Comparison of ENCODE assay signal across 23 cellular contexts in genomic region chrX:40290519-40290918, GRCh38.
A peak's percentile ranks its signal among the peaks of the same experiment; 100 is the strongest.
DNase-seq lines count a peak whose midpoint lies in the region; ATAC-seq and TF ChIP-seq lines count a peak whose summit lies in the region.
"Had no signal": no experiment of that assay in that cellular context is flagged by ENCODE, and none has a peak within 500 bp of the region (broad histone marks: within the 10 kb centered on the region; RNA-seq: fewer than 3 reads in every experiment).

No MANE protein-coding gene starts in this region.

- ATAC-seq in left ventricle myocardium superior = peak; percentile 48
- ATAC-seq in HG03025 (IDR thresholded peaks at IDR 0.05; ENCODE audit: low FRiP score, unreplicated experiment) = no peak
- ATAC-seq in HG03432 (IDR thresholded peaks at IDR 0.05; ENCODE audit: unreplicated experiment) = no peak

- peak overlapping the region; percentile 19 for H3K27ac ChIP-seq in WERI-Rb-1
- H3K27ac ChIP-seq: 22Rv1, BLaER1 had no signal

- H3K9me3 Mint-ChIP-seq in glutamatergic neuron (ENCODE audit: unreplicated experiment) = no peaks in the 10 kb centered on the region
- H3K9me3 Mint-ChIP-seq in nephron = peaks cover 15% of the 10 kb centered on the region

- H3K4me3 Mint-ChIP-seq in glutamatergic neuron (ENCODE audit: unreplicated experiment) (no peak overlapping the region), nephron (no peak overlapping the region)
- H3K4me3 Mint-ChIP-seq: CD14-positive monocyte; CD4-positive, alpha-beta memory T cell; CD4-positive, CD25-positive, alpha-beta regulatory T cell; CD8-positive, alpha-beta memory T cell had no signal

- H3K4me1 Mint-ChIP-seq in glutamatergic neuron (ENCODE audit: low read depth, unreplicated experiment) (peaks cover 2% of the 10 kb centered on the region), nephron (peaks cover 9% of the 10 kb centered on the region)
- H3K4me1 Mint-ChIP-seq: CD14-positive monocyte; CD4-positive, alpha-beta memory T cell; CD4-positive, CD25-positive, alpha-beta regulatory T cell; CD8-positive, alpha-beta memory T cell had no signal

- H3K36me3 Mint-ChIP-seq in glutamatergic neuron (ENCODE audit: unreplicated experiment) (no peaks in the 10 kb centered on the region), nephron (ENCODE audit: low read depth) (no peaks in the 10 kb centered on the region)
- H3K36me3 Mint-ChIP-seq: CD14-positive monocyte; CD4-positive, alpha-beta memory T cell; CD4-positive, CD25-positive, alpha-beta regulatory T cell; CD8-positive, alpha-beta memory T cell had no signal

- TF ChIP-seq CTCF in WERI-Rb-1 (IDR thresholded peaks at IDR 0.05; ENCODE audit: low read depth, low read length) (no peak), glutamatergic neuron (IDR thresholded peaks at IDR 0.05; ENCODE audit: partially characterized antibody, unreplicated experiment) (no peak), nephron (IDR thresholded peaks at IDR 0.05; ENCODE audit: unreplicated experiment in 3 of 3) (no peak)

- DNase-seq in left ventricle myocardium superior = peak; percentile 40
- no peak for DNase-seq in cardiac septum (ENCODE audit: low spot score)
- DNase-seq in WERI-Rb-1 = peak; percentile 33
- DNase-seq in glutamatergic neuron = no peak
- DNase-seq in DMS53 treated with DMSO at 0.1 percent for 48 hours (lab: John Stamatoyannopoulos, UW; ENCODE audit: unreplicated experiment) = no peak
- DNase-seq: ACHN; BE2C; C1 segment of cervical spinal cord; CD4-positive, alpha-beta memory T cell; CD4-positive, CD25-positive, alpha-beta regulatory T cell; CD8-positive, alpha-beta memory T cell; COR-L47; DMS 273 treated with DMSO at 0.1 percent for 48 hours; DMS153; DMS53; DMS79 treated with DMSO at 0.1 percent for 48 hours; GF-D8 had no signal

- H3K27me3 Mint-ChIP-seq in glutamatergic neuron (ENCODE audit: unreplicated experiment) (no peaks in the 10 kb centered on the region), nephron (ENCODE audit: low read depth) (peaks cover 12% of the 10 kb centered on the region)
- H3K27me3 Mint-ChIP-seq: CD4-positive, alpha-beta memory T cell; CD4-positive, CD25-positive, alpha-beta regulatory T cell had no signal

- intact Hi-C loops in left ventricle myocardium superior (cut with micrococcal nuclease) (no loop called here), cardiac septum (cut with DNase I) (no loop called here)

- no peak overlapping the region for H3K4me3 ChIP-seq in WERI-Rb-1 (ENCODE audit: low read depth, low read length)
- H3K4me3 ChIP-seq: BLaER1 had no signal

- no peaks in the 10 kb centered on the region for H3K36me3 ChIP-seq in WERI-Rb-1
- H3K36me3 ChIP-seq: BE2C, BLaER1 had no signal

- H3K9me3 ChIP-seq in WERI-Rb-1 (ENCODE audit: severe bottlenecking) = peaks cover 3% of the 10 kb centered on the region
- H3K9me3 ChIP-seq: BE2C had no signal

- H3K27ac Mint-ChIP-seq in glutamatergic neuron (ENCODE audit: unreplicated experiment) (peak overlapping the region; percentile 39), nephron (peak overlapping the region in 2 of 3 experiments; percentile 26 to 34)
- H3K27ac Mint-ChIP-seq: CD14-positive monocyte; CD4-positive, CD25-positive, alpha-beta regulatory T cell; CD8-positive, alpha-beta memory T cell had no signal

- H3K27me3 ChIP-seq in WERI-Rb-1 (ENCODE audit: insufficient read depth, low read depth, severe bottlenecking) = no peaks in the 10 kb centered on the region
- H3K27me3 ChIP-seq: BE2C, BLaER1 had no signal

Comparison
In these comparisons a context has a peak if more than half of its experiments do, and no peak if none do; other contexts are left out.
1. DNase-seq: peak in left ventricle myocardium superior (single experiment) and WERI-Rb-1 (single experiment); none in cardiac septum (single experiment), glutamatergic neuron (single experiment) and DMS53 treated with DMSO at 0.1 percent for 48 hours (single experiment).